Comparison of ENCODE assay signal across 9 cellular contexts in genomic region chr2:25279091-25279651, GRCh38.
DNase-seq lines count a peak whose midpoint lies in the region; ATAC-seq, FAIRE-seq and TF ChIP-seq lines count a peak whose summit lies in the region.
"Had no signal": no experiment of that assay in that cellular context is flagged by ENCODE, and none has a peak within 500 bp of the region (broad histone marks: within the 10 kb centered on the region; RNA-seq: fewer than 3 reads in every experiment).

No MANE protein-coding gene starts in this region.

- H3K27me3 ChIP-seq in left lung (no peaks in the 10 kb centered on the region), thyroid gland (no peaks in the 10 kb centered on the region)

- peaks cover 8% of the 10 kb centered on the region for H3K36me3 Mint-ChIP-seq in activated naive CD8-positive, alpha-beta T cell

- H3K36me3 ChIP-seq in left lung (peaks cover 0 to 11% of the 10 kb centered on the region in 2 donors), thyroid gland (peaks cover 0 to 5% of the 10 kb centered on the region in 2 donors)

- H3K27me3 Mint-ChIP-seq in activated naive CD8-positive, alpha-beta T cell, result no peaks in the 10 kb centered on the region

- DNase-seq in GM12865 (ENCODE audit: low read depth), result peak; percentile 91
- peak; percentile 50 for DNase-seq in HTR-8/SVneo (ENCODE audit: insufficient read length, low spot score)
- peak; percentile 86 for DNase-seq in left lung
- DNase-seq in thyroid gland, result peak; percentile 49 to 51
- DNase-seq in central memory CD4-positive, alpha-beta T cell, result no peak
- DNase-seq in mesenteric fat pad (ENCODE audit: low spot score), result no peak

- H3K9me3 ChIP-seq in left lung, result no peaks in the 10 kb centered on the region
- no peaks in the 10 kb centered on the region for H3K9me3 ChIP-seq in thyroid gland

- no peak for FAIRE-seq in HTR-8/SVneo (lab: Jason Lieb, UNC)

- peak overlapping the region; percentile 44 to 78 for H3K27ac ChIP-seq in left lung
- peak overlapping the region in 2 of 3 donors; percentile 5 to 25 for H3K27ac ChIP-seq in thyroid gland
- H3K27ac ChIP-seq: PC-9 had no signal

- H3K4me3 Mint-ChIP-seq in activated naive CD8-positive, alpha-beta T cell, result peak overlapping the region; percentile 66

- peaks cover 73% of the 10 kb centered on the region for H3K4me1 Mint-ChIP-seq in activated naive CD8-positive, alpha-beta T cell (ENCODE audit: low read depth)

- WGBS in thyroid gland, 2 donors, result 59 to 68% methylated on average over 12 of the region's 12 CpGs

- intact Hi-C loops in left lung (cut with DNase I), result no loop called here
- intact Hi-C loops in thyroid gland (cut with DNase I), result no loop called here

- no peak for TF ChIP-seq POLR2A in thyroid gland (IDR thresholded peaks at IDR 0.05)

- TF ChIP-seq CTCF in GM12865 (IDR thresholded peaks at IDR 0.05; ENCODE audit: insufficient read depth, low read depth, low read length, missing control alignments) (no peak), left lung (IDR thresholded peaks at IDR 0.05) (no peak), thyroid gland (IDR thresholded peaks at IDR 0.05) (no peak)

- H3K4me3 ChIP-seq in GM12865 (ENCODE audit: low read depth, low read length), result no peak overlapping the region
- H3K4me3 ChIP-seq in left lung, result no peak overlapping the region
- no peak overlapping the region for H3K4me3 ChIP-seq in thyroid gland (replicated peaks in 1 of 3)
- H3K4me3 ChIP-seq: PC-9 had no signal

- H3K9me3 Mint-ChIP-seq in activated naive CD8-positive, alpha-beta T cell (ENCODE audit: low read depth), result no peaks in the 10 kb centered on the region

- ATAC-seq in GM21381 (IDR thresholded peaks at IDR 0.05; ENCODE audit: unreplicated experiment) (peak; percentile 76), left lung (peak; percentile 60)

- H3K4me1 ChIP-seq in left lung (peaks cover 22 to 59% of the 10 kb centered on the region in 2 donors), thyroid gland (peaks cover 23 to 46% of the 10 kb centered on the region in 2 donors)

- H3K27ac Mint-ChIP-seq in activated naive CD8-positive, alpha-beta T cell, result peak overlapping the region; percentile 89

Comparison
In these comparisons a context has a peak if more than half of its experiments do, and no peak if none do; other contexts are left out.
1. DNase-seq: peak in GM12865 (single experiment), HTR-8/SVneo (single experiment), left lung (2 of 2) and thyroid gland (2 of 2); none in central memory CD4-positive, alpha-beta T cell (single experiment) and mesenteric fat pad (single experiment).